27 cellular contexts compared by ENCODE assay signal in the genomic region with DNA sequence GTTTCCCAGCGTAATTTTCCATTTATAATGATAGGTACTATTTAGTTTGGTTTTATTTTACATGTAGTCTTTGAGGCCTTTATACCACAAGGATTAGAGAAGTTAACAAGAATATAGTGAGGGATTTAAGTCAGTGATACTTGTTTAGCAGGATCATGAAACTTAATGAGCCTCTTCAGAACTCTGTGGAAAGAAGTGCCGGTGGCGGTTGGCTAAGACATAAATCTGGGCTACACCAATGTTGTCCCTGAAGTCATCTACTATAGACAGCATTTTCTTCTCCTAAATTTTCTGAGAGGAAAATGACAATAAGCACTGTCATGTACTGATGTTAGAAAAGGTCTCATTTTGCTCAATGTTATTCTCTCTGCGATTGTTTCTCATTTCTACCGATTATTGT.
"Had no signal": no experiment of that assay in that cellular context is flagged by ENCODE, and none has a peak within 500 bp of the region (broad histone marks: within the 10 kb centered on the region; RNA-seq: fewer than 3 reads in every experiment).

No MANE protein-coding gene starts in this region.

- H3K27me3 ChIP-seq: dorsolateral prefrontal cortex, gastrocnemius medialis, left lung, ovary, spleen, testis, tibial artery, upper lobe of left lung had no signal

- H3K9me3 ChIP-seq: gastrocnemius medialis, left lung, ovary, psoas muscle, testis, tibial artery, upper lobe of left lung had no signal

- H3K4me1 ChIP-seq: gastrocnemius medialis, left lung, psoas muscle, spleen, testis, tibial artery, upper lobe of left lung had no signal

- H3K4me1 Mint-ChIP-seq: naive B cell; stimulated activated memory B cell treated with anti-CD40 and anti-IgM and Interleukin-4, amounts not matched to agents 10 μg/mL and 1 μg/mL and 100 μg/mL, for 72 hours had no signal

- ATAC-seq: esophagus mucosa; gastrocnemius medialis; left lung; mucosa of descending colon; natural killer cell treated with Interleukin-12 subunit alpha and Interleukin-12 subunit beta and Interleukin-15 and Interleukin-18, amount 100 ng/mL, for 72 hours; psoas muscle; right cardiac atrium; stimulated activated memory B cell treated with anti-CD40 and anti-IgM and Interleukin-4, amounts not matched to agents 10 μg/mL and 1 μg/mL and 100 μg/mL, for 72 hours; stimulated activated naive CD8-positive, alpha-beta T cell treated with anti-CD3 and anti-CD28 coated beads, Interleukin-15, Interleukin-2, amounts not matched to agents 100 U/mL and 50 U/mL, for 24 hours had no signal

- H3K27me3 Mint-ChIP-seq: naive B cell; natural killer cell treated with Interleukin-12 subunit alpha and Interleukin-12 subunit beta and Interleukin-15 and Interleukin-18, amount 100 ng/mL, for 72 hours; stimulated activated memory B cell treated with anti-CD40 and anti-IgM and Interleukin-4, amounts not matched to agents 10 μg/mL and 1 μg/mL and 100 μg/mL, for 72 hours had no signal

- H3K36me3 ChIP-seq: gastrocnemius medialis, left lung, ovary, spleen, tibial artery, upper lobe of left lung had no signal

- H3K4me3 Mint-ChIP-seq: mesothelial cell of epicardium; naive B cell; natural killer cell treated with Interleukin-12 subunit alpha and Interleukin-12 subunit beta and Interleukin-15 and Interleukin-18, amount 100 ng/mL, for 72 hours; stimulated activated memory B cell treated with anti-CD40 and anti-IgM and Interleukin-4, amounts not matched to agents 10 μg/mL and 1 μg/mL and 100 μg/mL, for 72 hours had no signal

- H3K36me3 Mint-ChIP-seq: mesothelial cell of epicardium; naive B cell; stimulated activated memory B cell treated with anti-CD40 and anti-IgM and Interleukin-4, amounts not matched to agents 10 μg/mL and 1 μg/mL and 100 μg/mL, for 72 hours had no signal

- H3K4me3 ChIP-seq: dorsolateral prefrontal cortex, gastrocnemius medialis, left lung, mucosa of descending colon, ovary, psoas muscle, skin epidermis, spleen, testis, tibial artery, upper lobe of left lung had no signal

- H3K27ac Mint-ChIP-seq: mesothelial cell of epicardium; naive B cell; natural killer cell treated with Interleukin-12 subunit alpha and Interleukin-12 subunit beta and Interleukin-15 and Interleukin-18, amount 100 ng/mL, for 72 hours; stimulated activated memory B cell treated with anti-CD40 and anti-IgM and Interleukin-4, amounts not matched to agents 10 μg/mL and 1 μg/mL and 100 μg/mL, for 72 hours had no signal

- DNase-seq: dorsolateral prefrontal cortex; effector CD4-positive, alpha-beta T cell; foreskin fibroblast; gastrocnemius medialis; head of caudate nucleus; kidney; left lung; mesenchymal stem cell; mucosa of descending colon; naive B cell; nucleus accumbens; ovary; posterior cingulate gyrus; psoas muscle; right cardiac atrium; spleen; stimulated activated CD4-positive, alpha-beta T cell treated with anti-CD3 and anti-CD28 coated beads, Interleukin-4, amount 100 ng/mL, for 4 hours; stimulated activated naive CD8-positive, alpha-beta T cell treated with anti-CD3 and anti-CD28 coated beads, Interleukin-15, Interleukin-2, amounts not matched to agents 100 U/mL and 50 U/mL, for 24 hours; substantia nigra; testis; tibial artery; upper lobe of left lung had no signal
